12 cellular contexts compared by ENCODE assay signal in genomic region chr20:62644802-62645496, GRCh38. TPM values are rescaled to one million over a fixed set of nuclear protein-coding genes. Genes with fewer than 3 reads are reported as not detected.
A peak's percentile ranks its signal among the peaks of the same experiment; 100 is the strongest.
DNase-seq lines count a peak whose midpoint lies in the region; ATAC-seq and TF ChIP-seq lines count a peak whose summit lies in the region.
"Had no signal": no experiment of that assay in that cellular context is flagged by ENCODE, and none has a peak within 500 bp of the region (broad histone marks: within the 10 kb centered on the region; RNA-seq: fewer than 3 reads in every experiment).

No MANE protein-coding gene starts in this region.

- 87% methylated on average over 6 of the region's 12 CpGs; no CpG with 5 or more reads in 1 of the 2 experiments for WGBS in IMR-90 (ENCODE audit: extremely low coverage in 2 of 2, insufficient read length in 1 of 2), 2 experiments

- H2BK120ac ChIP-seq in IMR-90 (ENCODE audit: low read depth, low read length) = no peak overlapping the region

- H4K20me1 ChIP-seq in IMR-90 (ENCODE audit: insufficient read depth, low read length) = no peaks in the 10 kb centered on the region

- TF ChIP-seq POLR2A in IMR-90 (IDR thresholded peaks at IDR 0.05; ENCODE audit: low read depth, low read length) = no peak

- H3K36me3 ChIP-seq in CD8-positive, alpha-beta memory T cell (ENCODE audit: insufficient read depth, low read length) = no peaks in the 10 kb centered on the region
- H3K36me3 ChIP-seq in IMR-90 (ENCODE audit: control insufficient read depth, insufficient read depth, low read length) (no peaks in the 10 kb centered on the region), muscle layer of duodenum (ENCODE audit: control insufficient read depth in 1 of 2, insufficient read depth in 2 of 2, low read length in 2 of 2) (no peaks in the 10 kb centered on the region)
- H3K36me3 ChIP-seq: tibial nerve had no signal

- H2AFZ ChIP-seq in IMR-90 (replicated peaks; ENCODE audit: low read length, poor library complexity) = no peak overlapping the region

- H2BK20ac ChIP-seq in IMR-90 (ENCODE audit: low read depth, low read length) = no peak overlapping the region

- H3K27ac ChIP-seq in CD8-positive, alpha-beta memory T cell (ENCODE audit: low read depth, low read length) = no peak overlapping the region
- H3K27ac ChIP-seq in IMR-90 (ENCODE audit: insufficient read depth, low read length) (no peak overlapping the region), muscle layer of duodenum (ENCODE audit: low read length) (peak overlapping the region; percentile 36)

- H2AK9ac ChIP-seq in IMR-90 (replicated peaks; ENCODE audit: low read depth, low read length, poor library complexity) = peak overlapping the region; percentile 30

- H3K4me1 ChIP-seq in CD8-positive, alpha-beta memory T cell (ENCODE audit: insufficient read depth, low read length) = peaks cover 17% of the 10 kb centered on the region
- H3K4me1 ChIP-seq in IMR-90 (ENCODE audit: control insufficient read depth, insufficient read depth, low read length) (peaks cover 1% of the 10 kb centered on the region; the same call in 1 of the 2 replicates), muscle layer of duodenum (ENCODE audit: control insufficient read depth in 1 of 2, insufficient read depth in 2 of 2, low read length in 2 of 2) (peaks cover 10 to 23% of the 10 kb centered on the region in 2 donors)

- no peaks in the 10 kb centered on the region for H3K27me3 Mint-ChIP-seq in CD8-positive, alpha-beta memory T cell
- H3K27me3 Mint-ChIP-seq in activated naive CD8-positive, alpha-beta T cell treated with anti-CD3 and anti-CD28 coated beads for 36 hours = peaks cover under 1% of the 10 kb centered on the region
- no peaks in the 10 kb centered on the region for H3K27me3 Mint-ChIP-seq in activated naive CD4-positive, alpha-beta T cell treated with anti-CD3 and anti-CD28 coated beads for 36 hours (ENCODE audit: low read depth)

- no peaks in the 10 kb centered on the region for H3K36me3 Mint-ChIP-seq in CD8-positive, alpha-beta memory T cell
- peaks cover 13% of the 10 kb centered on the region for H3K36me3 Mint-ChIP-seq in activated naive CD8-positive, alpha-beta T cell treated with anti-CD3 and anti-CD28 coated beads for 36 hours
- H3K36me3 Mint-ChIP-seq in activated naive CD4-positive, alpha-beta T cell treated with anti-CD3 and anti-CD28 coated beads for 36 hours (ENCODE audit: low read depth) = peaks cover 2% of the 10 kb centered on the region

- no peak for DNase-seq in CD8-positive, alpha-beta memory T cell
- DNase-seq in IMR-90 = no peak
- DNase-seq in activated naive CD8-positive, alpha-beta T cell treated with anti-CD3 and anti-CD28 coated beads for 36 hours = no peak
- DNase-seq in NCI-H510A treated with DMSO at 0.1 percent for 48 hours (lab: John Stamatoyannopoulos, UW) = no peak
- DNase-seq in dedifferentiated amniotic fluid mesenchymal stem cell (ENCODE audit: extremely low spot score) = no peak
- DNase-seq in activated naive CD4-positive, alpha-beta T cell treated with anti-CD3 and anti-CD28 coated beads for 36 hours = no peak
- DNase-seq: activated effector memory CD4-positive, alpha-beta T cell treated with anti-CD3 and anti-CD28 coated beads, Interleukin-2, amount 50 U/mL, for 16 hours; DMS53; NCI-H526 treated with DMSO at 0.1 percent for 48 hours; stimulated activated CD4-positive, alpha-beta T cell treated with anti-CD3 and anti-CD28 coated beads, Interleukin-4, amount 100 ng/mL, for 1 hour had no signal

- peaks cover 0 to 2% (median 0%) of the 10 kb centered on the region in 5 donors for H3K9me3 Mint-ChIP-seq in CD8-positive, alpha-beta memory T cell
- no peaks in the 10 kb centered on the region for H3K9me3 Mint-ChIP-seq in activated naive CD8-positive, alpha-beta T cell treated with anti-CD3 and anti-CD28 coated beads for 36 hours
- no peaks in the 10 kb centered on the region for H3K9me3 Mint-ChIP-seq in activated naive CD4-positive, alpha-beta T cell treated with anti-CD3 and anti-CD28 coated beads for 36 hours

- no peak overlapping the region for H2BK5ac ChIP-seq in IMR-90 (ENCODE audit: low read depth, low read length, poor library complexity, severe bottlenecking)

- TF ChIP-seq CTCF in IMR-90 (conservative IDR thresholded peaks at IDR 0.05; ENCODE audit: low read depth, low read length) = no peak

- no peak overlapping the region for H3K14ac ChIP-seq in IMR-90 (replicated peaks; ENCODE audit: low read depth, low read length)

- in situ Hi-C loops in IMR-90 (cut with MboI; ENCODE audit: low sequenced_read_pairs) = no loop called here

- H4K8ac ChIP-seq in IMR-90 (ENCODE audit: low read depth in 2 of 2, low read length in 2 of 2) = no peak overlapping the region

- CTCF ChIA-PET in CD8-positive, alpha-beta memory T cell (lab: Charles Lee) = interaction anchor here (0.9 to 1.3 kb wide), 2 partner anchors 145 to 163 kb away, joined by 3 to 6 read pairs; no protein-coding TSS in a partner anchor
- CTCF ChIA-PET in IMR-90 (lab: Yijun Ruan, JAX) = no interaction called here
- CTCF ChIA-PET in activated naive CD4-positive, alpha-beta T cell treated with anti-CD3 and anti-CD28 coated beads for 36 hours (lab: Charles Lee) = interaction anchor here (0.9 to 1.8 kb wide), 3 partner anchors 34 to 148 kb away, joined by 3 to 6 read pairs (median 4); no protein-coding TSS in a partner anchor

- dilution Hi-C loops in IMR-90 (cut with HindIII; ENCODE audit: low sequenced_read_pairs, unreplicated experiment) = no loop called here

- no peak overlapping the region for H3K9ac ChIP-seq in IMR-90 (ENCODE audit: low read depth, low read length)

- peaks cover 3% of the 10 kb centered on the region; the same call in 1 of the 2 replicates for H3K9me1 ChIP-seq in IMR-90 (ENCODE audit: insufficient read depth, low read length)

- no peak overlapping the region for H3K27ac Mint-ChIP-seq in CD8-positive, alpha-beta memory T cell
- H3K27ac Mint-ChIP-seq in activated naive CD8-positive, alpha-beta T cell treated with anti-CD3 and anti-CD28 coated beads for 36 hours = no peak overlapping the region
- no peak overlapping the region for H3K27ac Mint-ChIP-seq in activated naive CD4-positive, alpha-beta T cell treated with anti-CD3 and anti-CD28 coated beads for 36 hours

- H3K4ac ChIP-seq in IMR-90 (ENCODE audit: low read depth, low read length) = no peak overlapping the region

- no peak overlapping the region for H4K91ac ChIP-seq in IMR-90 (ENCODE audit: insufficient read depth, low read depth, low read length)

- no peak overlapping the region for H3K18ac ChIP-seq in IMR-90 (ENCODE audit: low read depth, low read length)

- H3K9me3 ChIP-seq in CD8-positive, alpha-beta memory T cell (ENCODE audit: low read length) = no peaks in the 10 kb centered on the region
- H3K9me3 ChIP-seq in IMR-90 (ENCODE audit: control insufficient read depth, insufficient read depth, low read length) = no peaks in the 10 kb centered on the region
- H3K9me3 ChIP-seq in muscle layer of duodenum (ENCODE audit: control insufficient read depth in 1 of 2, low read length in 2 of 2) = no peaks in the 10 kb centered on the region
- H3K9me3 ChIP-seq: tibial nerve had no signal

- no peak overlapping the region for H2BK15ac ChIP-seq in IMR-90 (ENCODE audit: low read depth, low read length)

- no peaks in the 10 kb centered on the region for H3K79me1 ChIP-seq in IMR-90 (ENCODE audit: low read depth in 1 of 2, low read length in 2 of 2)

- no peak overlapping the region for H3K23ac ChIP-seq in IMR-90 (ENCODE audit: low read depth, low read length)

- H3K27me3 ChIP-seq in CD8-positive, alpha-beta memory T cell (ENCODE audit: insufficient read depth, low read length, poor library complexity, severe bottlenecking) = no peaks in the 10 kb centered on the region
- H3K27me3 ChIP-seq in IMR-90 (ENCODE audit: control insufficient read depth, insufficient read depth, low read length) (peaks cover 29% of the 10 kb centered on the region), muscle layer of duodenum (ENCODE audit: low read depth, low read length) (no peaks in the 10 kb centered on the region)

- intact Hi-C loops in IMR-90 (cut with micrococcal nuclease) = no loop called here
- intact Hi-C loops in activated naive CD4-positive, alpha-beta T cell treated with anti-CD3 and anti-CD28 coated beads for 36 hours (cut with micrococcal nuclease) = loop anchor here (5.0 kb wide), 2 partner anchors 77 to 132 kb away; no protein-coding TSS in a partner anchor

- ATAC-seq in IMR-90 (ENCODE audit: low read depth) = no peak

- BruUV-seq in IMR-90 (replicated peaks; lab: Mats Ljungman, UMichigan) = no TSS peak

- no peak overlapping the region for H4K5ac ChIP-seq in IMR-90 (ENCODE audit: low read depth, low read length)

- peak overlapping the region in 4 of 7 donors; percentile 15 to 61 (median 30) for H3K4me3 Mint-ChIP-seq in CD8-positive, alpha-beta memory T cell
- peak overlapping the region; percentile 84 for H3K4me3 Mint-ChIP-seq in activated naive CD8-positive, alpha-beta T cell treated with anti-CD3 and anti-CD28 coated beads for 36 hours
- no peak overlapping the region for H3K4me3 Mint-ChIP-seq in activated naive CD4-positive, alpha-beta T cell treated with anti-CD3 and anti-CD28 coated beads for 36 hours

- no peak for TF ChIP-seq RAD21 in IMR-90 (IDR thresholded peaks at IDR 0.05; ENCODE audit: low read length)

- POLR2A ChIA-PET in CD8-positive, alpha-beta memory T cell (lab: Charles Lee) = no interaction called here
- POLR2A ChIA-PET in IMR-90 (lab: Charles Lee; ENCODE audit: unreplicated experiment) = no interaction called here

- H3K56ac ChIP-seq in IMR-90 (ENCODE audit: extremely low read depth, insufficient read depth, low read length) = no peak overlapping the region

- H2AK5ac ChIP-seq in IMR-90 (ENCODE audit: low read depth, low read length) = no peak overlapping the region

- H3K4me1 Mint-ChIP-seq in CD8-positive, alpha-beta memory T cell = peaks cover 4 to 24% (median 12%) of the 10 kb centered on the region in 3 donors
- H3K4me1 Mint-ChIP-seq in activated naive CD8-positive, alpha-beta T cell treated with anti-CD3 and anti-CD28 coated beads for 36 hours = peaks cover 31% of the 10 kb centered on the region
- H3K4me1 Mint-ChIP-seq in activated naive CD4-positive, alpha-beta T cell treated with anti-CD3 and anti-CD28 coated beads for 36 hours (ENCODE audit: low read depth) = peaks cover 13% of the 10 kb centered on the region

- no peak overlapping the region for H3K4me2 ChIP-seq in IMR-90 (ENCODE audit: low read depth, low read length)

- no peak overlapping the region for H3K4me3 ChIP-seq in CD8-positive, alpha-beta memory T cell (ENCODE audit: low read length)
- H3K4me3 ChIP-seq in IMR-90 (ENCODE audit: insufficient read depth, low read depth, low read length) (no peak overlapping the region), muscle layer of duodenum (ENCODE audit: low read depth in 1 of 2, low read length in 2 of 2) (no peak overlapping the region)

RNA-seq across cellular contexts. Expression of gene SLCO4A1, which starts 2.6 kb away (rescaled TPM):
- 10 to 100 TPM; 42.0 to 44.9 TPM for total RNA-seq in CD8-positive, alpha-beta memory T cell
- 0.47 TPM for polyA plus RNA-seq in CD8-positive, alpha-beta memory T cell
- total RNA-seq in IMR-90 (2012; rRNA removed) = 0.56 and 0.72 TPM in 2 replicates
- polyA plus RNA-seq in IMR-90 (2012; rRNA removed) = 1.1 and 1.5 TPM in 2 replicates
- 1.1 TPM in 2 replicates for polyA plus RNA-seq in IMR-90 (2012; cell fraction: cytosol; rRNA removed)
- polyA plus RNA-seq in IMR-90 (2012; cell fraction: nucleus; rRNA removed; ENCODE audit: low replicate concordance) = 2.1 and 5.3 TPM in 2 replicates
- 10 to 100 TPM; 55.0 to 56.9 TPM for total RNA-seq in activated naive CD8-positive, alpha-beta T cell treated with anti-CD3 and anti-CD28 coated beads for 36 hours
- 10 to 100 TPM; 22.4 to 22.6 TPM for total RNA-seq in activated naive CD4-positive, alpha-beta T cell treated with anti-CD3 and anti-CD28 coated beads for 36 hours

Comparison
In these comparisons a context has a peak if more than half of its experiments do, and no peak if none do; other contexts are left out.
1. RNA of gene SLCO4A1, which starts 2.6 kb away (total RNA-seq): 55.0 to 56.9 TPM in activated naive CD8-positive, alpha-beta T cell treated with anti-CD3 and anti-CD28 coated beads for 36 hours, 42.0 to 44.9 TPM in CD8-positive, alpha-beta memory T cell and 22.4 to 22.6 TPM in activated naive CD4-positive, alpha-beta T cell treated with anti-CD3 and anti-CD28 coated beads for 36 hours; 0.56 to 0.72 TPM in IMR-90; every median in the first group is over 10 times any median in the second.